In the genomic region with DNA sequence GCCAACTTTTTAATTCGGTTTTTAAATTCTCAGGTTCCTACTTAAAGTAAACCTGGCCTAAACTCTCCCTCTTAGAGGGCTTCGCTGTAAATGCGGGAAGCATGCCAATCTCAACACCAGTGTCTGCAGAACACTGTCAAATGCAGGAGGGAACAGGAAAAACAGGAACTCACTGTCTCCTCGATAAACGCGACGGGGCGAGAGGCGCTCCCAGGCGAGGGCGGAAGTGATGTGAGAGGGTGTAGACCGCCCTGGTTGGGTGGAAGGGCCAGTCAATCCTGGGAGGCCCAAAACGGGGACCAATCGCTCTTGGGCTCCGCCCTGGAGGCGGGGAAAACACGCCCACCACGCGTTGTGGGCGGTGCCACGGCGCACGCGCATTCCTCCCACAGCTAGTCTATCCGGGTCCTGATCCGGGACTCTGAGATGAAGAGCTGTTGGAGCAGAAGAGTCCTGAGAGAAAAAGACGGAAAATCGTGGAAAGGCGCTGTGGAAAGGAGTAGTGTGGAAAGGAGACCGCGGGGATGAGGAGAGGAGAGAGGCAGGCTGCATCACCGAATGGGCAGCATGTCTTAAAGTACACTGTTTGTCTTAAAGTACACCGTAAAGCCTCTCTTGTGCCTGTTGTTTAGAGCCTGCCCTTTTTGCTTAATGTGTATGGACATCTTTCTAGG, we compare ENCODE assay signal across 8 cellular contexts. TPM values are rescaled to one million over a fixed set of nuclear protein-coding genes. Genes with fewer than 3 reads are reported as not detected.
A peak's percentile ranks its signal among the peaks of the same experiment; 100 is the strongest.
DNase-seq lines count a peak whose midpoint lies in the region; ATAC-seq and TF ChIP-seq lines count a peak whose summit lies in the region.

No MANE protein-coding gene starts in this region.

- peak; percentile 89 for DNase-seq in DND-41
- DNase-seq in Peyer's patch = peak; percentile 95 to 99 (median 98)
- peak; percentile 97 for DNase-seq in activated T-helper 1 cell treated with Interleukin-2 at 50 U/mL for 16 hours (ENCODE audit: low read depth)
- DNase-seq in esophagus squamous epithelium (lab: John Stamatoyannopoulos, UW) = peak; percentile 75
- peak; percentile 94 for DNase-seq in stimulated activated CD8-positive, alpha-beta memory T cell treated with anti-CD3 and anti-CD28 coated beads, Interleukin-7, amount 100 ng/mL, for 24 hours (ENCODE audit: low read depth)

- H3K4me3 ChIP-seq in DND-41 (ENCODE audit: low read depth in 1 of 2, low read length in 2 of 2) = peak overlapping the region; percentile 20 to 66; a peak in 3 of 4 replicates
- H3K4me3 ChIP-seq in Peyer's patch = peak overlapping the region; percentile 51 to 74 (median 60)
- peak overlapping the region; percentile 41 to 86 (median 54) for H3K4me3 ChIP-seq in esophagus squamous epithelium
- H3K4me3 ChIP-seq in muscle layer of duodenum (ENCODE audit: low read depth in 1 of 2, low read length in 2 of 2) = peak overlapping the region; percentile 67 to 98

- peak; percentile 99 for ATAC-seq in DND-41 (ENCODE audit: insufficient read depth, low read depth)
- ATAC-seq in GM21825 (IDR thresholded peaks at IDR 0.05; ENCODE audit: unreplicated experiment) = peak; percentile 99

- TF ChIP-seq CTCF in DND-41 (IDR thresholded peaks at IDR 0.05; ENCODE audit: borderline replicate concordance, extremely low read depth, low read length, poor library complexity, severe bottlenecking) = no peak
- peak in 1 of 6 experiments; percentile 6 for TF ChIP-seq CTCF in Peyer's patch (IDR thresholded peaks at IDR 0.05)
- TF ChIP-seq CTCF in esophagus squamous epithelium (IDR thresholded peaks at IDR 0.05) = peak in 1 of 6 experiments; percentile 12

- H3K27me3 ChIP-seq in DND-41 (ENCODE audit: insufficient read depth, low read length, poor library complexity) (no peaks in the 10 kb centered on the region), Peyer's patch (no peaks in the 10 kb centered on the region), esophagus squamous epithelium (peaks cover 0 to 10% (median 0%) of the 10 kb centered on the region in 4 donors), muscle layer of duodenum (ENCODE audit: low read depth, low read length) (no peaks in the 10 kb centered on the region)

- TF ChIP-seq POLR2A in Peyer's patch (IDR thresholded peaks at IDR 0.05) = peak; percentile 47 to 86
- TF ChIP-seq POLR2A in esophagus squamous epithelium (IDR thresholded peaks at IDR 0.05) = peak in 3 of 4 donors; percentile 40 to 76 (median 64)

- H3K9me3 ChIP-seq in DND-41 (ENCODE audit: insufficient read depth, low read length, severe bottlenecking) = no peaks in the 10 kb centered on the region
- H3K9me3 ChIP-seq in KOPT-K1 (ENCODE audit: insufficient read depth, low read length, poor library complexity, severe bottlenecking) = no peaks in the 10 kb centered on the region
- no peaks in the 10 kb centered on the region for H3K9me3 ChIP-seq in Peyer's patch
- H3K9me3 ChIP-seq in esophagus squamous epithelium = no peaks in the 10 kb centered on the region
- no peaks in the 10 kb centered on the region for H3K9me3 ChIP-seq in muscle layer of duodenum (ENCODE audit: control insufficient read depth in 1 of 2, low read length in 2 of 2)

- peak overlapping the region; percentile 73 for H2AFZ ChIP-seq in DND-41 (ENCODE audit: low read depth, low read length)

- H4K20me1 ChIP-seq in DND-41 (ENCODE audit: insufficient read depth, low read length) = no peaks in the 10 kb centered on the region

- intact Hi-C loops in esophagus squamous epithelium (cut with DNase I) = no loop called here

- H3K9ac ChIP-seq in DND-41 (ENCODE audit: low read depth, low read length) = peak overlapping the region; percentile 46

- H3K27ac ChIP-seq in DND-41 (ENCODE audit: low read length) (peak overlapping the region; percentile 58; the same call in 1 of the 2 replicates), KOPT-K1 (ENCODE audit: low read depth, low read length, poor library complexity, severe bottlenecking) (peak overlapping the region; percentile 44), Peyer's patch (peak overlapping the region; percentile 74 to 84 (median 79)), esophagus squamous epithelium (peak overlapping the region; percentile 80 to 91 (median 90)), muscle layer of duodenum (ENCODE audit: low read length) (peak overlapping the region; percentile 92)

- H3K4me2 ChIP-seq in DND-41 (ENCODE audit: insufficient read depth, low read length) = peak overlapping the region; percentile 62

- H3K36me3 ChIP-seq in DND-41 (ENCODE audit: insufficient read depth, low read length) (no peaks in the 10 kb centered on the region), KOPT-K1 (ENCODE audit: insufficient read depth, low read length) (no peaks in the 10 kb centered on the region), Peyer's patch (no peaks in the 10 kb centered on the region), esophagus squamous epithelium (no peaks in the 10 kb centered on the region), muscle layer of duodenum (ENCODE audit: control insufficient read depth in 1 of 2, insufficient read depth in 2 of 2, low read length in 2 of 2) (no peaks in the 10 kb centered on the region)

- WGBS in esophagus squamous epithelium, 2 donors = 2 to 3% methylated on average over 19 of the region's 33 CpGs

- no peaks in the 10 kb centered on the region for H3K79me2 ChIP-seq in DND-41 (ENCODE audit: insufficient read depth, low read length)

- H3K4me1 ChIP-seq in DND-41 (ENCODE audit: insufficient read depth, low read length) (peaks cover 16% of the 10 kb centered on the region), Peyer's patch (peaks cover 0 to 15% (median 4%) of the 10 kb centered on the region in 4 donors), esophagus squamous epithelium (peaks cover 8 to 24% (median 13%) of the 10 kb centered on the region in 3 donors), muscle layer of duodenum (ENCODE audit: control insufficient read depth in 1 of 2, insufficient read depth in 2 of 2, low read length in 2 of 2) (peaks cover 0 to 14% of the 10 kb centered on the region in 2 donors)

RNA-seq across cellular contexts. Expression of a gene that starts 27.1 kb away (rescaled TPM):
- total RNA-seq in Peyer's patch (10 to 100 TPM in 3 of 4 donors, under 1 TPM in 1; 0.83 to 75.1 (median 64.6) TPM), esophagus squamous epithelium (not detected)

Comparison
In these comparisons a context has a peak if more than half of its experiments do, and no peak if none do; other contexts are left out.
1. Peak in every context shown above with its lines: DNase-seq, ATAC-seq, H3K4me3 ChIP-seq and H3K27ac ChIP-seq.